Comparison of ENCODE assay signal across 20 cellular contexts in genomic region chr1:186530104-186530503, GRCh38.
"Had no signal": no experiment of that assay in that cellular context is flagged by ENCODE, and none has a peak within 500 bp of the region (broad histone marks: within the 10 kb centered on the region; RNA-seq: fewer than 3 reads in every experiment).

No MANE protein-coding gene starts in this region.

- H3K4me1 Mint-ChIP-seq: activated CD4-positive, alpha-beta T cell treated with anti-CD3 and anti-CD28 coated beads, Interleukin-2, amount 10 ng/mL, durations not matched to agents 7 days and 5 days; activated naive CD8-positive, alpha-beta T cell treated with anti-CD3 and anti-CD28 coated beads for 36 hours; nephron had no signal

- H3K27ac Mint-ChIP-seq: activated CD4-positive, alpha-beta T cell treated with anti-CD3 and anti-CD28 coated beads, Interleukin-2, amount 10 ng/mL, durations not matched to agents 7 days and 5 days; activated naive CD8-positive, alpha-beta T cell treated with anti-CD3 and anti-CD28 coated beads for 36 hours; activated T-helper 1 cell treated with anti-CD3 and anti-CD28 coated beads, Interleukin-12 subunit alpha, Interleukin-12 subunit beta, Interleukin-2, Interleukin-4 antibody, amounts not matched to agents 30 ng/mL and 10 ng/mL and 1 ng/mL, durations not matched to agents 14 hours and 24 hours and 36 hours; effector memory CD8-positive, alpha-beta T cell; nephron; progenitor cell of endocrine pancreas; stimulated activated naive B cell treated with anti-CD40 and anti-IgM and Interleukin-4, amounts not matched to agents 10 μg/mL and 1 μg/mL and 100 μg/mL, for 72 hours; T-helper 2 cell treated with Interferon-gamma antibody and Interleukin-4, amounts not matched to agents 5 μg/mL and 100 μg/mL, for 36 hours had no signal

- H3K36me3 ChIP-seq: breast epithelium, right atrium auricular region, tibial nerve, vagina had no signal

- DNase-seq: activated CD4-positive, alpha-beta T cell treated with anti-CD3 and anti-CD28 coated beads, Interleukin-2, amount 10 ng/mL, durations not matched to agents 7 days and 5 days; activated CD8-positive, alpha-beta memory T cell treated with anti-CD3 and anti-CD28 coated beads for 24 hours; activated naive CD8-positive, alpha-beta T cell treated with anti-CD3 and anti-CD28 coated beads for 36 hours; cerebellar nuclear complex; dermis blood vessel endothelial cell; effector memory CD8-positive, alpha-beta T cell; foreskin melanocyte; occipital lobe; stimulated activated CD4-positive, alpha-beta T cell treated with anti-CD3 and anti-CD28 coated beads, Interleukin-15, amount 100 ng/mL, for 24 hours; stimulated activated CD4-positive, alpha-beta T cell treated with anti-CD3 and anti-CD28 coated beads, Interleukin-4, amount 100 ng/mL, for 1 hour; stimulated activated naive B cell treated with anti-CD40 and anti-IgM and Interleukin-4, amounts not matched to agents 10 μg/mL and 1 μg/mL and 100 μg/mL, for 72 hours had no signal

- H3K9me3 Mint-ChIP-seq: activated T-helper 1 cell treated with anti-CD3 and anti-CD28 coated beads, Interleukin-12 subunit alpha, Interleukin-12 subunit beta, Interleukin-2, Interleukin-4 antibody, amounts not matched to agents 30 ng/mL and 10 ng/mL and 1 ng/mL, durations not matched to agents 14 hours and 24 hours and 36 hours had no signal

- H3K27me3 ChIP-seq: breast epithelium, right atrium auricular region, tibial nerve, vagina had no signal

- H3K9me3 ChIP-seq: right atrium auricular region, vagina had no signal

- H3K4me3 Mint-ChIP-seq: activated CD4-positive, alpha-beta T cell treated with anti-CD3 and anti-CD28 coated beads, Interleukin-2, amount 10 ng/mL, durations not matched to agents 7 days and 5 days; activated naive CD8-positive, alpha-beta T cell treated with anti-CD3 and anti-CD28 coated beads for 36 hours; activated T-helper 1 cell treated with anti-CD3 and anti-CD28 coated beads, Interleukin-12 subunit alpha, Interleukin-12 subunit beta, Interleukin-2, Interleukin-4 antibody, amounts not matched to agents 30 ng/mL and 10 ng/mL and 1 ng/mL, durations not matched to agents 14 hours and 24 hours and 36 hours; effector memory CD8-positive, alpha-beta T cell; nephron; stimulated activated naive B cell treated with anti-CD40 and anti-IgM and Interleukin-4, amounts not matched to agents 10 μg/mL and 1 μg/mL and 100 μg/mL, for 72 hours; T-helper 2 cell treated with Interferon-gamma antibody and Interleukin-4, amounts not matched to agents 5 μg/mL and 100 μg/mL, for 36 hours had no signal

- H3K27me3 Mint-ChIP-seq: activated CD4-positive, alpha-beta T cell treated with anti-CD3 and anti-CD28 coated beads, Interleukin-2, amount 10 ng/mL, durations not matched to agents 7 days and 5 days; activated naive CD8-positive, alpha-beta T cell treated with anti-CD3 and anti-CD28 coated beads for 36 hours; progenitor cell of endocrine pancreas had no signal

- H3K4me3 ChIP-seq: breast epithelium, right atrium auricular region, skin epidermis, tibial nerve, vagina had no signal

- H3K27ac ChIP-seq: breast epithelium, right atrium auricular region, skin epidermis, tibial nerve, vagina had no signal

- H3K4me1 ChIP-seq: breast epithelium, right atrium auricular region, tibial nerve, vagina had no signal
